In the genomic region with DNA sequence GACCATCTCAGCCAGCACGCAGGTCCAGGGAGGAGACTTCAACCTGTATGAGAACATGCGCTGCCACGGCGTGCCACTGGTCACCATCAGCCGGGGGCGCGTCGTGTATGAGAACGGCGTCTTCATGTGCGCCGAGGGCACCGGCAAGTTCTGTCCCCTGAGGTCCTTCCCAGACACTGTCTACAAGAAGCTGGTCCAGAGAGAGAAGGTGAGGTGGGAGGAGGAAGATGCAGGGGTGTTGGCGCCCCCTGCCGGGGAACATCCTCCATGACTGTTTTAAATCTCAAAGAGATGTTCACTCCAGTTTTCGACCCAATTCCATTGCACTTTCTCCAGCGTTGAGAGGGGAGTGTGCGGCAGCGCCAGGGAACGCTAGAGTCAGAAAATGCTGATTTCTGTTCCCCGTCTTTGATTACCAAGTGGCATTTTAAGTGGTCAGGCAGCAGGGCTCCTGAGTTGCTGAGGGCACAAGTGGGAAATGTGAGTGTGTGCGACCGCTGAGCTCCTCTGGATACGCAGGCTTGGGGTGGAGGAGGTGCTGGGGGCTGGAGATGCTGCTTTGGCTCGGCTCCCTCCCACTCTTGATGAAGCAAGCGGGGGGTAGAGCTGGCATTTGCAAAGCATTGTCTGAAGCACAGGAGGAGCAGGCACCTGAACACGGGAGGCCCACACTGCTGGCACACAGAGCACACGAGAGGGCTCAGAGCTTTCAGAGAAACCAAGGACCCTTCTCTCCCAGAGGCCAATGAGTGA, we compare ENCODE assay signal across 9 cellular contexts. TPM values are rescaled to one million over a fixed set of nuclear protein-coding genes. Genes with fewer than 3 reads are reported as not detected.
DNase-seq lines count a peak whose midpoint lies in the region; ATAC-seq and TF ChIP-seq lines count a peak whose summit lies in the region.
"Had no signal": no experiment of that assay in that cellular context is flagged by ENCODE, and none has a peak within 500 bp of the region (broad histone marks: within the 10 kb centered on the region; RNA-seq: fewer than 3 reads in every experiment).

No MANE protein-coding gene starts in this region.

- H3K9me3 ChIP-seq in BE2C (no peaks in the 10 kb centered on the region), OCI-LY1 (ENCODE audit: low read length) (no peaks in the 10 kb centered on the region)

- H3K4me1 ChIP-seq in BE2C (peaks cover 10% of the 10 kb centered on the region), OCI-LY1 (ENCODE audit: insufficient read depth, low read length, severe bottlenecking) (no peaks in the 10 kb centered on the region)

- H3K27ac Mint-ChIP-seq in activated T-cell treated with anti-CD3 and anti-CD28 coated beads, Interleukin-2, amount 50 U/mL, for 72 hours, result no peak overlapping the region
- H3K27ac Mint-ChIP-seq in neural crest cell (ENCODE audit: unreplicated experiment), result no peak overlapping the region

- H3K9me3 Mint-ChIP-seq in activated T-cell treated with anti-CD3 and anti-CD28 coated beads, Interleukin-2, amount 50 U/mL, for 72 hours, result no peaks in the 10 kb centered on the region
- H3K9me3 Mint-ChIP-seq in neural crest cell, result no peaks in the 10 kb centered on the region
- H3K9me3 Mint-ChIP-seq: IgD-negative memory B cell had no signal

- H3K27me3 ChIP-seq in BE2C (no peaks in the 10 kb centered on the region), H7 (ENCODE audit: control insufficient read depth, insufficient read depth, low read length) (peaks cover 9% of the 10 kb centered on the region), OCI-LY1 (ENCODE audit: insufficient read depth, low read length) (peaks cover 3% of the 10 kb centered on the region; the same call in 1 of the 2 replicates)

- peak; percentile 90 for TF ChIP-seq CTCF in BE2C (IDR thresholded peaks at IDR 0.05; ENCODE audit: low read depth, low read length)
- peak; percentile 67 for TF ChIP-seq CTCF in OCI-LY1 (IDR thresholded peaks at IDR 0.05; ENCODE audit: low read length)
- TF ChIP-seq CTCF in fibroblast of the aortic adventitia (IDR thresholded peaks at IDR 0.05; ENCODE audit: insufficient read depth, low read length), result peak; percentile 81
- TF ChIP-seq CTCF in neural crest cell (conservative IDR thresholded peaks at IDR 0.05), result peak; percentile 92

- H3K4me3 ChIP-seq in BE2C (ENCODE audit: low read depth, low read length) (no peak overlapping the region), H7 (ENCODE audit: insufficient read depth, low read depth, low read length) (peak overlapping the region; percentile 32), OCI-LY1 (ENCODE audit: low read depth, low read length, poor library complexity, severe bottlenecking) (no peak overlapping the region), fibroblast of the aortic adventitia (ENCODE audit: low read depth, low read length) (no peak overlapping the region)

- no peak overlapping the region for H3K27ac ChIP-seq in OCI-LY1 (ENCODE audit: low read depth, low read length, poor library complexity, severe bottlenecking)

- peaks cover 7% of the 10 kb centered on the region for H3K4me1 Mint-ChIP-seq in activated T-cell treated with anti-CD3 and anti-CD28 coated beads, Interleukin-2, amount 50 U/mL, for 72 hours (ENCODE audit: low read depth)
- H3K4me1 Mint-ChIP-seq in neural crest cell, result peaks cover 12% of the 10 kb centered on the region

- H3K4me3 Mint-ChIP-seq in activated T-cell treated with anti-CD3 and anti-CD28 coated beads, Interleukin-2, amount 50 U/mL, for 72 hours, result no peak overlapping the region
- H3K4me3 Mint-ChIP-seq in neural crest cell, result peak overlapping the region; percentile 49

- H3K9me2 ChIP-seq in OCI-LY1 (ENCODE audit: low read depth, low read length), result no peaks in the 10 kb centered on the region

- H3K4me2 ChIP-seq in OCI-LY1 (ENCODE audit: low read length), result no peak overlapping the region

- H3K36me3 ChIP-seq in BE2C (peaks cover 3% of the 10 kb centered on the region; the same call in 1 of the 2 replicates), H7 (replicated peaks; ENCODE audit: control insufficient read depth, insufficient read depth, low read length) (no peaks in the 10 kb centered on the region), OCI-LY1 (ENCODE audit: insufficient read depth, low read length) (no peaks in the 10 kb centered on the region)

- no peaks in the 10 kb centered on the region for H3K36me3 Mint-ChIP-seq in activated T-cell treated with anti-CD3 and anti-CD28 coated beads, Interleukin-2, amount 50 U/mL, for 72 hours (ENCODE audit: insufficient read depth in 2 of 2)
- H3K36me3 Mint-ChIP-seq in neural crest cell (ENCODE audit: low read depth), result peaks cover 20% of the 10 kb centered on the region
- H3K36me3 Mint-ChIP-seq: IgD-negative memory B cell had no signal

- no peaks in the 10 kb centered on the region for H3K79me2 ChIP-seq in OCI-LY1 (ENCODE audit: insufficient read depth, low read length)

- peak; percentile 49 to 52 for ATAC-seq in activated T-cell treated with anti-CD3 and anti-CD28 coated beads, Interleukin-2, amount 50 U/mL, for 72 hours (replicated peaks in 1 of 2)
- ATAC-seq in HG03025 (IDR thresholded peaks at IDR 0.05; ENCODE audit: low FRiP score, unreplicated experiment), result no peak

- H3K9ac ChIP-seq in OCI-LY1 (ENCODE audit: low read length), result no peak overlapping the region

- DNase-seq in BE2C, result peak; percentile 75
- peak; percentile 95 for DNase-seq in H7
- DNase-seq in activated T-cell treated with anti-CD3 and anti-CD28 coated beads, Interleukin-2, amount 50 U/mL, for 72 hours, result peak; percentile 64 to 72
- peak; percentile 60 for DNase-seq in fibroblast of the aortic adventitia (ENCODE audit: low read depth)
- DNase-seq in neural crest cell (ENCODE audit: low read depth, low spot score), result peak; percentile 74
- peak; percentile 86 for DNase-seq in superior temporal gyrus (ENCODE audit: extremely low spot score)

- H2AFZ ChIP-seq in OCI-LY1 (ENCODE audit: low read length), result no peak overlapping the region

- H3K27me3 Mint-ChIP-seq in activated T-cell treated with anti-CD3 and anti-CD28 coated beads, Interleukin-2, amount 50 U/mL, for 72 hours (ENCODE audit: low read depth), result peaks cover 15% of the 10 kb centered on the region
- no peaks in the 10 kb centered on the region for H3K27me3 Mint-ChIP-seq in neural crest cell (ENCODE audit: low read depth)

- no peaks in the 10 kb centered on the region for H4K20me1 ChIP-seq in OCI-LY1 (ENCODE audit: insufficient read depth, low read length)

- no peaks in the 10 kb centered on the region for H3F3A ChIP-seq in OCI-LY1 (ENCODE audit: insufficient read depth, low read length)

RNA-seq across cellular contexts. Expression of a gene that starts 27.7 kb away (rescaled TPM):
- 81.8 TPM for polyA plus RNA-seq in BE2C (2012; ENCODE audit: insufficient read depth, insufficient read length, low read depth)
- 0.42 and 1.6 TPM in 2 replicates for total RNA-seq in H7 (2014; rRNA removed; shearing (Covaris generic))
- 1 to 10 TPM; 4.8 to 5.3 TPM for total RNA-seq in activated T-cell treated with anti-CD3 and anti-CD28 coated beads, Interleukin-2, amount 50 U/mL, for 72 hours
- total RNA-seq in fibroblast of the aortic adventitia (ENCODE audit: low replicate concordance), result 5.3 and 7.2 TPM in 2 replicates
- 16.3 and 17.5 TPM in 2 replicates for total RNA-seq in neural crest cell
